In genomic region chr6:134420638-134421181, GRCh38 we compare ENCODE assay signal across 13 cellular contexts.
DNase-seq lines count a peak whose midpoint lies in the region; TF ChIP-seq lines count a peak whose summit lies in the region.
"Had no signal": no experiment of that assay in that cellular context is flagged by ENCODE, and none has a peak within 500 bp of the region (broad histone marks: within the 10 kb centered on the region; RNA-seq: fewer than 3 reads in every experiment).

No MANE protein-coding gene starts in this region.

- no peaks in the 10 kb centered on the region for H3K79me1 ChIP-seq in mesenchymal stem cell (replicated peaks; ENCODE audit: low read length, poor library complexity, severe bottlenecking)

- H3K27ac ChIP-seq in mesenchymal stem cell (ENCODE audit: low read length, poor library complexity, severe bottlenecking) (peak overlapping the region; percentile 86), esophagus muscularis mucosa (replicated peaks in 1 of 4) (no peak overlapping the region)

- no peak overlapping the region for H3K14ac ChIP-seq in mesenchymal stem cell (ENCODE audit: low read length in 2 of 2)

- H3K9me3 ChIP-seq in mesenchymal stem cell (ENCODE audit: control insufficient read depth, low read length): no peaks in the 10 kb centered on the region
- no peaks in the 10 kb centered on the region for H3K9me3 ChIP-seq in esophagus muscularis mucosa
- H3K9me3 ChIP-seq: BE2C had no signal

- DNase-seq in AG10803 (ENCODE audit: low read depth) (peak; percentile 76), NCI-H460 (ENCODE audit: extremely low read depth, low read depth) (peak; percentile 66), dermis blood vessel endothelial cell (peak; percentile 86), mesenchymal stem cell (peak; percentile 89), SHP77 (lab: John Stamatoyannopoulos, UW) (no peak), epidermal melanocyte (ENCODE audit: insufficient read length, low spot score) (no peak), NCI-H2227 treated with DMSO at 0.1 percent for 48 hours (lab: John Stamatoyannopoulos, UW) (no peak), esophagus muscularis mucosa (ENCODE audit: extremely low spot score) (no peak)
- DNase-seq: activated CD4-positive, alpha-beta T cell treated with anti-CD3 and anti-CD28 coated beads for 36 hours; BE2C; cerebellar nuclear complex; NCI-H69; nucleus accumbens had no signal

- TF ChIP-seq CTCF in AG10803 (conservative IDR thresholded peaks at IDR 0.05; ENCODE audit: low read length): no peak
- no peak for TF ChIP-seq CTCF in esophagus muscularis mucosa (IDR thresholded peaks at IDR 0.05)

- H2BK12ac ChIP-seq in mesenchymal stem cell (ENCODE audit: low read length in 2 of 2): peak overlapping the region in 1 of 2 experiments; percentile 80

- no peak overlapping the region for H3K23ac ChIP-seq in mesenchymal stem cell (ENCODE audit: low read length in 2 of 2)

- H3K4me1 ChIP-seq in mesenchymal stem cell (ENCODE audit: control insufficient read depth, insufficient read depth, low read depth, low read length): peaks cover 12% of the 10 kb centered on the region
- H3K4me1 ChIP-seq in esophagus muscularis mucosa: peaks cover 0 to 12% (median 1%) of the 10 kb centered on the region in 4 donors
- H3K4me1 ChIP-seq: BE2C had no signal

- no peak overlapping the region for H4K8ac ChIP-seq in mesenchymal stem cell (ENCODE audit: low read length)

- H3K36me3 ChIP-seq in mesenchymal stem cell (ENCODE audit: control insufficient read depth in 1 of 2, insufficient read depth in 2 of 2, low read depth in 1 of 2, low read length in 2 of 2) (no peaks in the 10 kb centered on the region), esophagus muscularis mucosa (no peaks in the 10 kb centered on the region)
- H3K36me3 ChIP-seq: BE2C had no signal

- H3K4ac ChIP-seq in mesenchymal stem cell (ENCODE audit: low read depth in 1 of 2, low read length in 2 of 2): peak overlapping the region in 1 of 2 experiments; percentile 61

- no peak overlapping the region for H2BK120ac ChIP-seq in mesenchymal stem cell (ENCODE audit: low read depth, low read length)

- peak overlapping the region; percentile 46 for H2AFZ ChIP-seq in mesenchymal stem cell (ENCODE audit: low read depth, low read length)

- H3K4me2 ChIP-seq in mesenchymal stem cell (ENCODE audit: low read length, poor library complexity, severe bottlenecking): no peak overlapping the region

- intact Hi-C loops in esophagus muscularis mucosa (cut with DNase I): no loop called here

- H3K4me3 ChIP-seq in AG10803 (ENCODE audit: low read length) (no peak overlapping the region), mesenchymal stem cell (ENCODE audit: insufficient read depth in 1 of 2, low read depth in 1 of 2, low read length in 2 of 2) (no peak overlapping the region), esophagus muscularis mucosa (no peak overlapping the region)

- H3K18ac ChIP-seq in mesenchymal stem cell (ENCODE audit: low read depth in 1 of 2, low read length in 2 of 2): peak overlapping the region in 1 of 2 experiments; percentile 78

- H3K27me3 ChIP-seq in mesenchymal stem cell (ENCODE audit: control insufficient read depth in 1 of 2, insufficient read depth in 1 of 2, low read length in 2 of 2) (no peaks in the 10 kb centered on the region), esophagus muscularis mucosa (no peaks in the 10 kb centered on the region)
- H3K27me3 ChIP-seq: BE2C had no signal

- H4K91ac ChIP-seq in mesenchymal stem cell (ENCODE audit: low read length): no peak overlapping the region

- no peak for TF ChIP-seq POLR2A in esophagus muscularis mucosa (IDR thresholded peaks at IDR 0.05; ENCODE audit: low read depth)

- H2BK5ac ChIP-seq in mesenchymal stem cell (ENCODE audit: low read depth, low read length, poor library complexity, severe bottlenecking): peak overlapping the region; percentile 99

- TF ChIP-seq EP300 in esophagus muscularis mucosa (IDR thresholded peaks at IDR 0.05): no peak

- no peak overlapping the region for H3K9ac ChIP-seq in mesenchymal stem cell (ENCODE audit: low read length)

- WGBS in mesenchymal stem cell: 0% methylated on average over 2 of the region's 3 CpGs
- WGBS in esophagus muscularis mucosa: 67% methylated on average over 3 of the region's 3 CpGs

- no peak overlapping the region for H2BK15ac ChIP-seq in mesenchymal stem cell (ENCODE audit: low read depth, poor library complexity, severe bottlenecking)

- H2AK5ac ChIP-seq in mesenchymal stem cell (ENCODE audit: low read length, severe bottlenecking): peak overlapping the region; percentile 97

Comparison
In these comparisons a context has a peak if more than half of its experiments do, and no peak if none do; other contexts are left out.
1. DNase-seq: peak in AG10803 (single experiment), NCI-H460 (single experiment), dermis blood vessel endothelial cell (single experiment) and mesenchymal stem cell (single experiment); none in SHP77 (0 of 2), epidermal melanocyte (single experiment), NCI-H2227 treated with DMSO at 0.1 percent for 48 hours (single experiment) and esophagus muscularis mucosa (single experiment).